1 cellular context compared by ENCODE assay signal in the genomic region with DNA sequence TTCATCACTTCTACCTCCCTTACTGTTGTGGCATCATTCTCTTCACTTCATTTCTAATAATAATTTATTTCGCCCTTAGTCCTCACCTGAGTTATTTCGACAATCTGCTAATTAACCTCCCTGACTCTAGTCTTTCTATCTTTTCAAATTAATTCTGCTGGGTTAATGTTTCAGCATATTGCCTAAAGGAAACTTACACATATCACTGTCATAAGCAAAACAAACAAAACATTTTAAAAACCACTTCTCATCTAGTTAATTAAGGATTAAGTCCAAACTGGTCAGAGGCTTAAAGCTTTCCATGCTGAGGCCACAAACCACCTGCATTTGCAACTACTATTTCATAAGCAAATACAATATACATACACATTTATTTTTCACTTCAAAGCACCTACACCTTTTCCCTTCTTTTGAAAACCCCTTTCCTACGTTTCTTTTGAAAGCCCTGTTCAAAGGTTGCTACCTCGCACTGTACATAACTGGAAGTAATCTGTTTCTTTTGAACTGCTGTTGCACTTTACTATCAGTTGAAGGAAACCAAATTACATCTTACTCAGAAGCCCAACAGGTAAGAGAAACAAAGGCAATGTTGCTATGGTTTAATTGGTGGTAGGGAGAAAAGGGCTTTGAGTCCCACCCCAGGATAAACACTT.
TF ChIP-seq lines count a peak whose summit lies in the region.

No MANE protein-coding gene starts in this region.

TF ChIP-seq in HepG2, 621 proteins besides CTCF, POLR2A, EP300 and RAD21 (continued from another document and continues in another):
- TF ChIP-seq GATAD2A (CRISPR knock-in tag; IDR thresholded peaks at IDR 0.05) (peak; percentile 63), TBX3 (IDR thresholded peaks at IDR 0.05; ENCODE audit: borderline replicate concordance) (peak; percentile 65; the same call in 1 of the 2 replicates), KLF16 (CRISPR knock-in tag; IDR thresholded peaks at IDR 0.05) (0 out of 4 replicates have a peak, but pooled peaks of 1 of the 2 experiments have one; percentile 32), ZBTB20 (CRISPR knock-in tag; IDR thresholded peaks at IDR 0.05; ENCODE audit: borderline replicate concordance, low read depth) (peak; percentile 41; the same call in 1 of the 2 replicates), PAXIP1 (CRISPR knock-in tag; conservative IDR thresholded peaks at IDR 0.05) (peak; percentile 83), NFIC (IDR thresholded peaks at IDR 0.05; ENCODE audit: low read length) (peak; percentile 78), PATZ1 (CRISPR knock-in tag; IDR thresholded peaks at IDR 0.05) (peak; percentile 26; the same call in 1 of the 2 replicates), SOX13 (IDR thresholded peaks at IDR 0.05) (no peak), SOX13 (CRISPR knock-in tag; conservative IDR thresholded peaks at IDR 0.05 in 1 of 2, IDR thresholded peaks at IDR 0.05 in 1 of 2) (peak in 1 of 2 experiments; percentile 73; a peak in 2 of 4 replicates), HNF4A (CRISPR knock-in tag; IDR thresholded peaks at IDR 0.05) (peak; percentile 71), PHF21A (CRISPR knock-in tag; IDR thresholded peaks at IDR 0.05) (0 out of 2 replicates have a peak, but pooled peaks have one; percentile 27), RXRB (CRISPR knock-in tag; IDR thresholded peaks at IDR 0.05; ENCODE audit: borderline replicate concordance) (0 out of 2 replicates have a peak, but pooled peaks have one; percentile 45), FOXA3 (CRISPR knock-in tag; IDR thresholded peaks at IDR 0.05) (peak; percentile 66; the same call in 1 of the 2 replicates), SNAPC4 (CRISPR knock-in tag; IDR thresholded peaks at IDR 0.05) (no peak), SMAD1 (CRISPR knock-in tag; IDR thresholded peaks at IDR 0.05; ENCODE audit: borderline replicate concordance, low read depth) (no peak), KAT8 (CRISPR knock-in tag; IDR thresholded peaks at IDR 0.05) (no peak), FOXJ3 (CRISPR knock-in tag; IDR thresholded peaks at IDR 0.05; ENCODE audit: borderline replicate concordance) (peak; percentile 41; the same call in 1 of the 2 replicates), FOXO1 (CRISPR knock-in tag; IDR thresholded peaks at IDR 0.05) (peak; percentile 26; the same call in 1 of the 2 replicates), CBFB (CRISPR knock-in tag; IDR thresholded peaks at IDR 0.05) (no peak), RARA (CRISPR knock-in tag; IDR thresholded peaks at IDR 0.05) (peak; percentile 59; the same call in 1 of the 2 replicates)
- TF ChIP-seq, protein P1, sequence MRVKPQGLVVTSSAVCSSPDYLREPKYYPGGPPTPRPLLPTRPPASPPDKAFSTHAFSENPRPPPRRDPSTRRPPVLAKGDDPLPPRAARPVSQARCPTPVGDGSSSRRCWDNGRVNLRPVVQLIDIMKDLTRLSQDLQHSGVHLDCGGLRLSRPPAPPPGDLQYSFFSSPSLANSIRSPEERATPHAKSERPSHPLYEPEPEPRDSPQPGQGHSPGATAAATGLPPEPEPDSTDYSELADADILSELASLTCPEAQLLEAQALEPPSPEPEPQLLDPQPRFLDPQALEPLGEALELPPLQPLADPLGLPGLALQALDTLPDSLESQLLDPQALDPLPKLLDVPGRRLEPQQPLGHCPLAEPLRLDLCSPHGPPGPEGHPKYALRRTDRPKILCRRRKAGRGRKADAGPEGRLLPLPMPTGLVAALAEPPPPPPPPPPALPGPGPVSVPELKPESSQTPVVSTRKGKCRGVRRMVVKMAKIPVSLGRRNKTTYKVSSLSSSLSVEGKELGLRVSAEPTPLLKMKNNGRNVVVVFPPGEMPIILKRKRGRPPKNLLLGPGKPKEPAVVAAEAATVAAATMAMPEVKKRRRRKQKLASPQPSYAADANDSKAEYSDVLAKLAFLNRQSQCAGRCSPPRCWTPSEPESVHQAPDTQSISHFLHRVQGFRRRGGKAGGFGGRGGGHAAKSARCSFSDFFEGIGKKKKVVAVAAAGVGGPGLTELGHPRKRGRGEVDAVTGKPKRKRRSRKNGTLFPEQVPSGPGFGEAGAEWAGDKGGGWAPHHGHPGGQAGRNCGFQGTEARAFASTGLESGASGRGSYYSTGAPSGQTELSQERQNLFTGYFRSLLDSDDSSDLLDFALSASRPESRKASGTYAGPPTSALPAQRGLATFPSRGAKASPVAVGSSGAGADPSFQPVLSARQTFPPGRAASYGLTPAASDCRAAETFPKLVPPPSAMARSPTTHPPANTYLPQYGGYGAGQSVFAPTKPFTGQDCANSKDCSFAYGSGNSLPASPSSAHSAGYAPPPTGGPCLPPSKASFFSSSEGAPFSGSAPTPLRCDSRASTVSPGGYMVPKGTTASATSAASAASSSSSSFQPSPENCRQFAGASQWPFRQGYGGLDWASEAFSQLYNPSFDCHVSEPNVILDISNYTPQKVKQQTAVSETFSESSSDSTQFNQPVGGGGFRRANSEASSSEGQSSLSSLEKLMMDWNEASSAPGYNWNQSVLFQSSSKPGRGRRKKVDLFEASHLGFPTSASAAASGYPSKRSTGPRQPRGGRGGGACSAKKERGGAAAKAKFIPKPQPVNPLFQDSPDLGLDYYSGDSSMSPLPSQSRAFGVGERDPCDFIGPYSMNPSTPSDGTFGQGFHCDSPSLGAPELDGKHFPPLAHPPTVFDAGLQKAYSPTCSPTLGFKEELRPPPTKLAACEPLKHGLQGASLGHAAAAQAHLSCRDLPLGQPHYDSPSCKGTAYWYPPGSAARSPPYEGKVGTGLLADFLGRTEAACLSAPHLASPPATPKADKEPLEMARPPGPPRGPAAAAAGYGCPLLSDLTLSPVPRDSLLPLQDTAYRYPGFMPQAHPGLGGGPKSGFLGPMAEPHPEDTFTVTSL (CRISPR knock-in tag; IDR thresholded peaks at IDR 0.05; ENCODE audit: borderline replicate concordance): peak; percentile 84; the same call in 1 of the 2 replicates
- TF ChIP-seq, protein P2, sequence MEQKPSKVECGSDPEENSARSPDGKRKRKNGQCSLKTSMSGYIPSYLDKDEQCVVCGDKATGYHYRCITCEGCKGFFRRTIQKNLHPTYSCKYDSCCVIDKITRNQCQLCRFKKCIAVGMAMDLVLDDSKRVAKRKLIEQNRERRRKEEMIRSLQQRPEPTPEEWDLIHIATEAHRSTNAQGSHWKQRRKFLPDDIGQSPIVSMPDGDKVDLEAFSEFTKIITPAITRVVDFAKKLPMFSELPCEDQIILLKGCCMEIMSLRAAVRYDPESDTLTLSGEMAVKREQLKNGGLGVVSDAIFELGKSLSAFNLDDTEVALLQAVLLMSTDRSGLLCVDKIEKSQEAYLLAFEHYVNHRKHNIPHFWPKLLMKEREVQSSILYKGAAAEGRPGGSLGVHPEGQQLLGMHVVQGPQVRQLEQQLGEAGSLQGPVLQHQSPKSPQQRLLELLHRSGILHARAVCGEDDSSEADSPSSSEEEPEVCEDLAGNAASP (CRISPR knock-in tag; IDR thresholded peaks at IDR 0.05; ENCODE audit: borderline replicate concordance): peak; percentile 21; the same call in 1 of the 2 replicates
- TF ChIP-seq, protein P3, sequence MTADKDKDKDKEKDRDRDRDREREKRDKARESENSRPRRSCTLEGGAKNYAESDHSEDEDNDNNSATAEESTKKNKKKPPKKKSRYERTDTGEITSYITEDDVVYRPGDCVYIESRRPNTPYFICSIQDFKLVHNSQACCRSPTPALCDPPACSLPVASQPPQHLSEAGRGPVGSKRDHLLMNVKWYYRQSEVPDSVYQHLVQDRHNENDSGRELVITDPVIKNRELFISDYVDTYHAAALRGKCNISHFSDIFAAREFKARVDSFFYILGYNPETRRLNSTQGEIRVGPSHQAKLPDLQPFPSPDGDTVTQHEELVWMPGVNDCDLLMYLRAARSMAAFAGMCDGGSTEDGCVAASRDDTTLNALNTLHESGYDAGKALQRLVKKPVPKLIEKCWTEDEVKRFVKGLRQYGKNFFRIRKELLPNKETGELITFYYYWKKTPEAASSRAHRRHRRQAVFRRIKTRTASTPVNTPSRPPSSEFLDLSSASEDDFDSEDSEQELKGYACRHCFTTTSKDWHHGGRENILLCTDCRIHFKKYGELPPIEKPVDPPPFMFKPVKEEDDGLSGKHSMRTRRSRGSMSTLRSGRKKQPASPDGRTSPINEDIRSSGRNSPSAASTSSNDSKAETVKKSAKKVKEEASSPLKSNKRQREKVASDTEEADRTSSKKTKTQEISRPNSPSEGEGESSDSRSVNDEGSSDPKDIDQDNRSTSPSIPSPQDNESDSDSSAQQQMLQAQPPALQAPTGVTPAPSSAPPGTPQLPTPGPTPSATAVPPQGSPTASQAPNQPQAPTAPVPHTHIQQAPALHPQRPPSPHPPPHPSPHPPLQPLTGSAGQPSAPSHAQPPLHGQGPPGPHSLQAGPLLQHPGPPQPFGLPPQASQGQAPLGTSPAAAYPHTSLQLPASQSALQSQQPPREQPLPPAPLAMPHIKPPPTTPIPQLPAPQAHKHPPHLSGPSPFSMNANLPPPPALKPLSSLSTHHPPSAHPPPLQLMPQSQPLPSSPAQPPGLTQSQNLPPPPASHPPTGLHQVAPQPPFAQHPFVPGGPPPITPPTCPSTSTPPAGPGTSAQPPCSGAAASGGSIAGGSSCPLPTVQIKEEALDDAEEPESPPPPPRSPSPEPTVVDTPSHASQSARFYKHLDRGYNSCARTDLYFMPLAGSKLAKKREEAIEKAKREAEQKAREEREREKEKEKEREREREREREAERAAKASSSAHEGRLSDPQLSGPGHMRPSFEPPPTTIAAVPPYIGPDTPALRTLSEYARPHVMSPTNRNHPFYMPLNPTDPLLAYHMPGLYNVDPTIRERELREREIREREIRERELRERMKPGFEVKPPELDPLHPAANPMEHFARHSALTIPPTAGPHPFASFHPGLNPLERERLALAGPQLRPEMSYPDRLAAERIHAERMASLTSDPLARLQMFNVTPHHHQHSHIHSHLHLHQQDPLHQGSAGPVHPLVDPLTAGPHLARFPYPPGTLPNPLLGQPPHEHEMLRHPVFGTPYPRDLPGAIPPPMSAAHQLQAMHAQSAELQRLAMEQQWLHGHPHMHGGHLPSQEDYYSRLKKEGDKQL (CRISPR knock-in tag; IDR thresholded peaks at IDR 0.05; ENCODE audit: low read depth): 0 out of 2 replicates have a peak, but pooled peaks have one; percentile 39
